ENCODE assay signal across 1 cellular context in the genomic region with DNA sequence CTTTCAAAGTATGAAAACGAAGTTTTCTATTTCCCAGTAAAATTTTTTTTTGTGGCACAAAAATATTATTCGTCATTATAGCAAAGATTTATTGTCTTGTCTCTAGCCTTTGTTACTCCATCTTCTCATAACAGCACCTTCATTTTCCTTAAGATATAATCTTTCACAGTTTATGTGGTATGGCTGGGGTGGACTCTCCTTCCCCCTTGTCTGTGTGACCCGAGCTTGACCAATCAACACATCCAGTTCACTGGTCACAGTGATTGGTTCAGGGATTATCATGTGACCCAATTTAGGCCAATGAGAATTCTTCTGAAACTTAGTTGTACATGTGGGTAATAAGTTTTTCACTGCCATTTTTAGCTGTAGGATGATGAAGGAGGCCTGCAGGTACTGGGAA.
TF ChIP-seq lines count a peak whose summit lies in the region.

No MANE protein-coding gene starts in this region.

TF ChIP-seq in HCT116, 20 proteins besides CTCF, POLR2A, EP300 and RAD21 (continued from another document):
- TF ChIP-seq JUND (IDR thresholded peaks at IDR 0.05) (no peak), ELF1 (IDR thresholded peaks at IDR 0.05; ENCODE audit: borderline replicate concordance, low read depth) (no peak), ZNF274 (IDR thresholded peaks at IDR 0.05; ENCODE audit: low read depth, low read length) (no peak), SRF (IDR thresholded peaks at IDR 0.05; ENCODE audit: low read depth) (no peak), POLR2AphosphoS5 (IDR thresholded peaks at IDR 0.05; ENCODE audit: low read depth, low read length) (no peak), SIN3A (IDR thresholded peaks at IDR 0.05; ENCODE audit: low read depth) (no peak), EGR1 (IDR thresholded peaks at IDR 0.05; ENCODE audit: low read depth) (no peak), SP1 (IDR thresholded peaks at IDR 0.05; ENCODE audit: low read depth) (no peak), EZH2 (IDR thresholded peaks at IDR 0.05) (no peak), YY1 (IDR thresholded peaks at IDR 0.05; ENCODE audit: extremely low read depth, insufficient replicate concordance, low read depth, low read length) (no peak)
- TF ChIP-seq, protein P1, sequence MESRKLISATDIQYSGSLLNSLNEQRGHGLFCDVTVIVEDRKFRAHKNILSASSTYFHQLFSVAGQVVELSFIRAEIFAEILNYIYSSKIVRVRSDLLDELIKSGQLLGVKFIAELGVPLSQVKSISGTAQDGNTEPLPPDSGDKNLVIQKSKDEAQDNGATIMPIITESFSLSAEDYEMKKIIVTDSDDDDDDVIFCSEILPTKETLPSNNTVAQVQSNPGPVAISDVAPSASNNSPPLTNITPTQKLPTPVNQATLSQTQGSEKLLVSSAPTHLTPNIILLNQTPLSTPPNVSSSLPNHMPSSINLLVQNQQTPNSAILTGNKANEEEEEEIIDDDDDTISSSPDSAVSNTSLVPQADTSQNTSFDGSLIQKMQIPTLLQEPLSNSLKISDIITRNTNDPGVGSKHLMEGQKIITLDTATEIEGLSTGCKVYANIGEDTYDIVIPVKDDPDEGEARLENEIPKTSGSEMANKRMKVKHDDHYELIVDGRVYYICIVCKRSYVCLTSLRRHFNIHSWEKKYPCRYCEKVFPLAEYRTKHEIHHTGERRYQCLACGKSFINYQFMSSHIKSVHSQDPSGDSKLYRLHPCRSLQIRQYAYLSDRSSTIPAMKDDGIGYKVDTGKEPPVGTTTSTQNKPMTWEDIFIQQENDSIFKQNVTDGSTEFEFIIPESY (IDR thresholded peaks at IDR 0.05; ENCODE audit: extremely low read depth, insufficient replicate concordance, low read length) = no peak
- TF ChIP-seq, protein P2, sequence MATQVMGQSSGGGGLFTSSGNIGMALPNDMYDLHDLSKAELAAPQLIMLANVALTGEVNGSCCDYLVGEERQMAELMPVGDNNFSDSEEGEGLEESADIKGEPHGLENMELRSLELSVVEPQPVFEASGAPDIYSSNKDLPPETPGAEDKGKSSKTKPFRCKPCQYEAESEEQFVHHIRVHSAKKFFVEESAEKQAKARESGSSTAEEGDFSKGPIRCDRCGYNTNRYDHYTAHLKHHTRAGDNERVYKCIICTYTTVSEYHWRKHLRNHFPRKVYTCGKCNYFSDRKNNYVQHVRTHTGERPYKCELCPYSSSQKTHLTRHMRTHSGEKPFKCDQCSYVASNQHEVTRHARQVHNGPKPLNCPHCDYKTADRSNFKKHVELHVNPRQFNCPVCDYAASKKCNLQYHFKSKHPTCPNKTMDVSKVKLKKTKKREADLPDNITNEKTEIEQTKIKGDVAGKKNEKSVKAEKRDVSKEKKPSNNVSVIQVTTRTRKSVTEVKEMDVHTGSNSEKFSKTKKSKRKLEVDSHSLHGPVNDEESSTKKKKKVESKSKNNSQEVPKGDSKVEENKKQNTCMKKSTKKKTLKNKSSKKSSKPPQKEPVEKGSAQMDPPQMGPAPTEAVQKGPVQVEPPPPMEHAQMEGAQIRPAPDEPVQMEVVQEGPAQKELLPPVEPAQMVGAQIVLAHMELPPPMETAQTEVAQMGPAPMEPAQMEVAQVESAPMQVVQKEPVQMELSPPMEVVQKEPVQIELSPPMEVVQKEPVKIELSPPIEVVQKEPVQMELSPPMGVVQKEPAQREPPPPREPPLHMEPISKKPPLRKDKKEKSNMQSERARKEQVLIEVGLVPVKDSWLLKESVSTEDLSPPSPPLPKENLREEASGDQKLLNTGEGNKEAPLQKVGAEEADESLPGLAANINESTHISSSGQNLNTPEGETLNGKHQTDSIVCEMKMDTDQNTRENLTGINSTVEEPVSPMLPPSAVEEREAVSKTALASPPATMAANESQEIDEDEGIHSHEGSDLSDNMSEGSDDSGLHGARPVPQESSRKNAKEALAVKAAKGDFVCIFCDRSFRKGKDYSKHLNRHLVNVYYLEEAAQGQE (IDR thresholded peaks at IDR 0.05; ENCODE audit: low read depth) = no peak
- TF ChIP-seq, protein P3, sequence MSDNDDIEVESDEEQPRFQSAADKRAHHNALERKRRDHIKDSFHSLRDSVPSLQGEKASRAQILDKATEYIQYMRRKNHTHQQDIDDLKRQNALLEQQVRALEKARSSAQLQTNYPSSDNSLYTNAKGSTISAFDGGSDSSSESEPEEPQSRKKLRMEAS (IDR thresholded peaks at IDR 0.05) = no peak
